In genomic region chr6:18213439-18213838, GRCh38 we compare ENCODE assay signal across 23 cellular contexts. TPM values are rescaled to one million over a fixed set of nuclear protein-coding genes. Genes with fewer than 3 reads are reported as not detected.
DNase-seq lines count a peak whose midpoint lies in the region; ATAC-seq and TF ChIP-seq lines count a peak whose summit lies in the region.
"Had no signal": no experiment of that assay in that cellular context is flagged by ENCODE, and none has a peak within 500 bp of the region (broad histone marks: within the 10 kb centered on the region; RNA-seq: fewer than 3 reads in every experiment).

No MANE protein-coding gene starts in this region.

- H3K9me3 ChIP-seq in CD4-positive, alpha-beta T cell (ENCODE audit: control insufficient read depth, low read length): no peaks in the 10 kb centered on the region
- no peaks in the 10 kb centered on the region for H3K9me3 ChIP-seq in CD8-positive, alpha-beta memory T cell (ENCODE audit: low read length)
- H3K9me3 ChIP-seq in T-helper 17 cell (ENCODE audit: control insufficient read depth, low read length, poor library complexity, severe bottlenecking): no peaks in the 10 kb centered on the region
- H3K9me3 ChIP-seq: BE2C had no signal

- H3K4me1 Mint-ChIP-seq in CD4-positive, alpha-beta T cell (ENCODE audit: low read depth): peaks cover 18% of the 10 kb centered on the region
- peaks cover 6 to 41% (median 28%) of the 10 kb centered on the region in 3 donors for H3K4me1 Mint-ChIP-seq in CD8-positive, alpha-beta memory T cell
- H3K4me1 Mint-ChIP-seq in T-helper 17 cell: peaks cover 15% of the 10 kb centered on the region
- H3K4me1 Mint-ChIP-seq in effector memory CD8-positive, alpha-beta T cell (ENCODE audit: low read depth in 2 of 2): peaks cover 8 to 11% of the 10 kb centered on the region in 2 donors

- no peaks in the 10 kb centered on the region for H3K27me3 ChIP-seq in CD4-positive, alpha-beta T cell (ENCODE audit: control insufficient read depth, insufficient read depth, low read length)
- no peaks in the 10 kb centered on the region for H3K27me3 ChIP-seq in CD8-positive, alpha-beta memory T cell (ENCODE audit: insufficient read depth, low read length, poor library complexity, severe bottlenecking)
- H3K27me3 ChIP-seq: BE2C had no signal

- no peaks in the 10 kb centered on the region for H3K36me3 ChIP-seq in CD8-positive, alpha-beta memory T cell (ENCODE audit: insufficient read depth, low read length)
- H3K36me3 ChIP-seq: BE2C had no signal

- intact Hi-C loops in CD4-positive, alpha-beta T cell (cut with DNase I, micrococcal nuclease): no loop called here

- H3K9me3 Mint-ChIP-seq in CD4-positive, alpha-beta T cell: no peaks in the 10 kb centered on the region
- H3K9me3 Mint-ChIP-seq in CD8-positive, alpha-beta memory T cell: no peaks in the 10 kb centered on the region
- H3K9me3 Mint-ChIP-seq in effector memory CD8-positive, alpha-beta T cell: no peaks in the 10 kb centered on the region

- peaks cover 69% of the 10 kb centered on the region for H3K36me3 Mint-ChIP-seq in CD4-positive, alpha-beta T cell (ENCODE audit: low read depth)
- H3K36me3 Mint-ChIP-seq in CD8-positive, alpha-beta memory T cell: peaks cover 6 to 52% (median 21%) of the 10 kb centered on the region in 3 donors
- H3K36me3 Mint-ChIP-seq in T-helper 17 cell (ENCODE audit: low read depth): peaks cover 2% of the 10 kb centered on the region
- H3K36me3 Mint-ChIP-seq in effector memory CD8-positive, alpha-beta T cell (ENCODE audit: insufficient read depth): peaks cover 26% of the 10 kb centered on the region

- ATAC-seq in CD4-positive, alpha-beta T cell (ENCODE audit: poor library complexity): peak; percentile 76
- ATAC-seq in T-helper 17 cell: peak; percentile 91
- peak; percentile 82 for ATAC-seq in effector memory CD8-positive, alpha-beta T cell (replicated peaks)
- ATAC-seq: HCT116 had no signal

- CTCF ChIA-PET in CD4-positive, alpha-beta T cell (lab: Charles Lee): no interaction called here
- CTCF ChIA-PET in CD8-positive, alpha-beta memory T cell (lab: Charles Lee): interaction anchor here (0.9 to 1.6 kb wide), 3 partner anchors 9 to 58 kb away, joined by 4 read pairs; partner anchors contain the start of gene DEK

- no peak overlapping the region for H3K27ac ChIP-seq in CD4-positive, alpha-beta T cell (ENCODE audit: low read depth, low read length)
- no peak overlapping the region for H3K27ac ChIP-seq in CD8-positive, alpha-beta memory T cell (ENCODE audit: low read depth, low read length)
- H3K27ac ChIP-seq: GM23248, HL-60 had no signal

- no peaks in the 10 kb centered on the region for H3K27me3 Mint-ChIP-seq in CD4-positive, alpha-beta T cell
- H3K27me3 Mint-ChIP-seq in CD8-positive, alpha-beta memory T cell: no peaks in the 10 kb centered on the region
- H3K27me3 Mint-ChIP-seq in T-helper 17 cell: no peaks in the 10 kb centered on the region
- no peaks in the 10 kb centered on the region for H3K27me3 Mint-ChIP-seq in effector memory CD8-positive, alpha-beta T cell

- no peaks in the 10 kb centered on the region for H3K4me1 ChIP-seq in CD8-positive, alpha-beta memory T cell (ENCODE audit: insufficient read depth, low read length)
- H3K4me1 ChIP-seq: BE2C had no signal

- peak overlapping the region; percentile 81 for H3K4me3 Mint-ChIP-seq in CD4-positive, alpha-beta T cell
- H3K4me3 Mint-ChIP-seq in CD8-positive, alpha-beta memory T cell: peak overlapping the region; percentile 26 to 87 (median 70)
- H3K4me3 Mint-ChIP-seq in T-helper 17 cell: peak overlapping the region; percentile 68
- H3K4me3 Mint-ChIP-seq in effector memory CD8-positive, alpha-beta T cell: peak overlapping the region; percentile 49 to 53

- no peak overlapping the region for H3K4me3 ChIP-seq in CD8-positive, alpha-beta memory T cell (ENCODE audit: low read length)
- H3K4me3 ChIP-seq: GM23248 had no signal

- no peak for TF ChIP-seq CTCF in CD4-positive, alpha-beta T cell (IDR thresholded peaks at IDR 0.05)

- peak overlapping the region; percentile 66 for H3K27ac Mint-ChIP-seq in CD4-positive, alpha-beta T cell
- peak overlapping the region in 6 of 8 donors; percentile 23 to 97 (median 78) for H3K27ac Mint-ChIP-seq in CD8-positive, alpha-beta memory T cell
- H3K27ac Mint-ChIP-seq in T-helper 17 cell: peak overlapping the region; percentile 85
- peak overlapping the region; percentile 77 to 82 for H3K27ac Mint-ChIP-seq in effector memory CD8-positive, alpha-beta T cell

- POLR2A ChIA-PET in CD4-positive, alpha-beta T cell (lab: Charles Lee): no interaction called here
- POLR2A ChIA-PET in CD8-positive, alpha-beta memory T cell (lab: Charles Lee): no interaction called here

- DNase-seq in CD4-positive, alpha-beta T cell: peak in 1 of 10 experiments; percentile 11
- peak in 2 of 5 donors; percentile 28 to 62 for DNase-seq in CD8-positive, alpha-beta memory T cell
- DNase-seq in T-helper 17 cell (no peak), NCI-H2029 (lab: John Stamatoyannopoulos, UW) (no peak), NCI-H226 (no peak), foreskin melanocyte (no peak), NCI-H526 (lab: John Stamatoyannopoulos, UW) (no peak)
- DNase-seq in effector memory CD8-positive, alpha-beta T cell: no peak
- DNase-seq: BE2C; COR-L47; DMS153; EL; GM23248; KBM-7; NCI-H1092; NCI-H2107; NCI-H345; NCI-H69; NK-92 treated with Interleukin-12 subunit alpha and Interleukin-12 subunit beta, amount 100 ng/mL, for 24 hours; OCI-M1; RPMI8226 had no signal

RNA-seq across cellular contexts. Expression of gene DEK, which starts 50.9 kb away (rescaled TPM):
- total RNA-seq in CD4-positive, alpha-beta T cell: 10 to 100 TPM; 52.7 to 56.7 TPM
- total RNA-seq in CD8-positive, alpha-beta memory T cell: 100 to 1,000 TPM; 174 to 181 TPM
- 90.3 TPM for polyA plus RNA-seq in CD8-positive, alpha-beta memory T cell
- total RNA-seq in T-helper 17 cell: 10 to 100 TPM; 70.5 to 73.1 TPM

RNA-seq across cellular contexts. Expression of gene KDM1B, which starts 58.2 kb away (rescaled TPM):
- total RNA-seq in CD4-positive, alpha-beta T cell: 1 to 10 TPM; 4.4 to 6.0 TPM
- 10 to 100 TPM; 12.6 to 13.4 TPM for total RNA-seq in CD8-positive, alpha-beta memory T cell
- 0.84 TPM for polyA plus RNA-seq in CD8-positive, alpha-beta memory T cell
- total RNA-seq in T-helper 17 cell: 1 to 10 TPM; 8.4 to 8.7 TPM

RNA-seq across cellular contexts. Expression of gene TPMT, which starts 58.6 kb away (rescaled TPM):
- 1 to 10 TPM; 3.2 to 3.3 TPM for total RNA-seq in CD4-positive, alpha-beta T cell
- total RNA-seq in CD8-positive, alpha-beta memory T cell: 1 to 10 TPM; 9.1 to 9.7 TPM
- 14.9 TPM for polyA plus RNA-seq in CD8-positive, alpha-beta memory T cell
- total RNA-seq in T-helper 17 cell: 1 to 10 TPM; 4.4 to 6.1 TPM
